16 cellular contexts compared by ENCODE assay signal in the genomic region with DNA sequence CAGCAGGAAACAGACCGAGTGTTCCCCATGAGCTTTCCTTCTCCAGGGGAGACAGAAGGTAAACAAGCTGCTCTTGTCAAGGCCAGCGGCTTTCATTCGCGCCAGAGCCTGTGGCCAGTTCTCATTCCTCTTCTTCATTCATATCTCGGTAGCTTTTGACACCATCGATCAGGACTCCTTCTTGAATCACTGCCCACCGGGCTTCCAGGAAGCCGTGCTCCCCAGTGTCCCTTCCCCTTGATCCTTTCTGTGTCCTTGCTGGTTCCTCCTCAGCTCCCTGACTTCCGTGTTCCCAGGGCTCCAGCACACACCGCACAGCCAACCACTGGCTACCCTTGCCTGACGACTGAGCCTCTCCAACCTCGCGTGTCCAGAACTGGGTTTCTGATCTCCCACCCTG. TPM values are rescaled to one million over a fixed set of nuclear protein-coding genes. Genes with fewer than 3 reads are reported as not detected.
DNase-seq lines count a peak whose midpoint lies in the region; ATAC-seq and TF ChIP-seq lines count a peak whose summit lies in the region.
"Had no signal": no experiment of that assay in that cellular context is flagged by ENCODE, and none has a peak within 500 bp of the region (broad histone marks: within the 10 kb centered on the region; RNA-seq: fewer than 3 reads in every experiment).

No MANE protein-coding gene starts in this region.

- no peak overlapping the region for H3K56ac ChIP-seq in IMR-90 (ENCODE audit: extremely low read depth, insufficient read depth, low read length)

- POLR2A ChIA-PET in IMR-90 (lab: Charles Lee; ENCODE audit: unreplicated experiment): no interaction called here

- dilution Hi-C loops in IMR-90 (cut with HindIII; ENCODE audit: low sequenced_read_pairs, unreplicated experiment): no loop called here

- H3F3A ChIP-seq in neural progenitor cell (ENCODE audit: low read depth): peaks cover 7% of the 10 kb centered on the region

- WGBS in IMR-90 (ENCODE audit: extremely low coverage in 2 of 2, insufficient read length in 1 of 2), 2 experiments: 88% methylated on average over 6 of the region's 13 CpGs; no CpG with 5 or more reads in 1 of the 2 experiments
- 74 to 87% methylated on average over 13 of the region's 13 CpGs for WGBS in sigmoid colon, 2 donors

- no peaks in the 10 kb centered on the region for H3K9me3 ChIP-seq in IMR-90 (ENCODE audit: control insufficient read depth, insufficient read depth, low read length)
- no peaks in the 10 kb centered on the region for H3K9me3 ChIP-seq in neural progenitor cell (ENCODE audit: low read depth)
- H3K9me3 ChIP-seq in sigmoid colon: no peaks in the 10 kb centered on the region

- no peak overlapping the region for H2BK20ac ChIP-seq in IMR-90 (ENCODE audit: low read depth, low read length)

- H3K18ac ChIP-seq in IMR-90 (ENCODE audit: low read depth, low read length): no peak overlapping the region

- H3K79me2 ChIP-seq in neural progenitor cell (ENCODE audit: low read depth): no peaks in the 10 kb centered on the region

- in situ Hi-C loops in IMR-90 (cut with MboI; ENCODE audit: low sequenced_read_pairs): no loop called here

- H2AK9ac ChIP-seq in IMR-90 (replicated peaks; ENCODE audit: low read depth, low read length, poor library complexity): peak overlapping the region; percentile 81

- no peak overlapping the region for H4K5ac ChIP-seq in IMR-90 (ENCODE audit: low read depth, low read length)

- CTCF ChIA-PET in IMR-90 (lab: Yijun Ruan, JAX): no interaction called here

- H3K9me3 Mint-ChIP-seq in CD14-positive monocyte (peaks cover 0 to 4% (median 0%) of the 10 kb centered on the region in 7 donors), chondrocyte (ENCODE audit: low read depth) (no peaks in the 10 kb centered on the region), neural progenitor cell (no peaks in the 10 kb centered on the region)
- H3K9me3 Mint-ChIP-seq: activated naive CD4-positive, alpha-beta T cell treated with anti-CD3 and anti-CD28 coated beads, Interleukin-2, amount 10 ng/mL, durations not matched to agents 7 days and 5 days; natural killer cell had no signal

- no peak for TF ChIP-seq RAD21 in IMR-90 (IDR thresholded peaks at IDR 0.05; ENCODE audit: low read length)

- no peak overlapping the region for H4K91ac ChIP-seq in IMR-90 (ENCODE audit: insufficient read depth, low read depth, low read length)

- H3K4ac ChIP-seq in IMR-90 (ENCODE audit: low read depth, low read length): no peak overlapping the region; the same call in 1 of the 2 replicates

- intact Hi-C loops in CD14-positive monocyte (cut with micrococcal nuclease) (no loop called here), IMR-90 (cut with micrococcal nuclease) (no loop called here), sigmoid colon (cut with DNase I) (no loop called here)

- H4K8ac ChIP-seq in IMR-90 (ENCODE audit: low read depth in 2 of 2, low read length in 2 of 2): no peak overlapping the region

- ATAC-seq in IMR-90 (ENCODE audit: low read depth): no peak
- ATAC-seq in GM18873 (IDR thresholded peaks at IDR 0.05; ENCODE audit: low FRiP score, unreplicated experiment): no peak
- ATAC-seq: natural killer cell had no signal

- H3K4me1 ChIP-seq in IMR-90 (ENCODE audit: control insufficient read depth, insufficient read depth, low read length) (peaks cover 3% of the 10 kb centered on the region; the same call in 1 of the 2 replicates), neural progenitor cell (peaks cover 6% of the 10 kb centered on the region), sigmoid colon (no peaks in the 10 kb centered on the region)

- no peak overlapping the region for H3K4me3 ChIP-seq in IMR-90 (ENCODE audit: insufficient read depth, low read depth, low read length)
- no peak overlapping the region for H3K4me3 ChIP-seq in neural progenitor cell
- H3K4me3 ChIP-seq in sigmoid colon: no peak overlapping the region

- H3K36me3 Mint-ChIP-seq in CD14-positive monocyte: peaks cover 47 to 69% of the 10 kb centered on the region in 2 donors
- no peaks in the 10 kb centered on the region for H3K36me3 Mint-ChIP-seq in chondrocyte (ENCODE audit: low read depth)
- no peaks in the 10 kb centered on the region for H3K36me3 Mint-ChIP-seq in neural progenitor cell
- H3K36me3 Mint-ChIP-seq: activated naive CD4-positive, alpha-beta T cell treated with anti-CD3 and anti-CD28 coated beads, Interleukin-2, amount 10 ng/mL, durations not matched to agents 7 days and 5 days; natural killer cell had no signal

- no peak for TF ChIP-seq POLR2A in IMR-90 (IDR thresholded peaks at IDR 0.05; ENCODE audit: low read depth, low read length)
- TF ChIP-seq POLR2A in sigmoid colon (IDR thresholded peaks at IDR 0.05): no peak

- TF ChIP-seq CTCF in CD14-positive monocyte (IDR thresholded peaks at IDR 0.05) (no peak), IMR-90 (conservative IDR thresholded peaks at IDR 0.05; ENCODE audit: low read depth, low read length) (no peak), chondrocyte (IDR thresholded peaks at IDR 0.05) (no peak), neural progenitor cell (IDR thresholded peaks at IDR 0.05) (no peak), sigmoid colon (IDR thresholded peaks at IDR 0.05) (no peak)

- peaks cover 0 to 2% (median 0%) of the 10 kb centered on the region in 3 donors for H3K27me3 Mint-ChIP-seq in CD14-positive monocyte (ENCODE audit: low read depth in 3 of 3)
- no peaks in the 10 kb centered on the region for H3K27me3 Mint-ChIP-seq in chondrocyte (ENCODE audit: low read depth)
- peaks cover 7% of the 10 kb centered on the region for H3K27me3 Mint-ChIP-seq in neural progenitor cell (ENCODE audit: insufficient read depth, low read depth)
- H3K27me3 Mint-ChIP-seq: activated naive CD4-positive, alpha-beta T cell treated with anti-CD3 and anti-CD28 coated beads, Interleukin-2, amount 10 ng/mL, durations not matched to agents 7 days and 5 days had no signal

- H2BK5ac ChIP-seq in IMR-90 (ENCODE audit: low read depth, low read length, poor library complexity, severe bottlenecking): no peak overlapping the region

- H2AK5ac ChIP-seq in IMR-90 (ENCODE audit: low read depth, low read length): peak overlapping the region; percentile 43; the same call in 1 of the 2 replicates

- H2BK15ac ChIP-seq in IMR-90 (ENCODE audit: low read depth, low read length): no peak overlapping the region; the same call in 2 of the 3 replicates

- H3K4me3 Mint-ChIP-seq in CD14-positive monocyte (no peak overlapping the region), chondrocyte (ENCODE audit: unreplicated experiment) (no peak overlapping the region), neural progenitor cell (peak overlapping the region; percentile 33)
- H3K4me3 Mint-ChIP-seq: activated naive CD4-positive, alpha-beta T cell treated with anti-CD3 and anti-CD28 coated beads, Interleukin-2, amount 10 ng/mL, durations not matched to agents 7 days and 5 days; natural killer cell had no signal

- peaks cover 9% of the 10 kb centered on the region for H3K9me1 ChIP-seq in IMR-90 (ENCODE audit: insufficient read depth, low read length)

- no peak overlapping the region for H3K27ac ChIP-seq in IMR-90 (ENCODE audit: insufficient read depth, low read length)
- H3K27ac ChIP-seq in neural progenitor cell: no peak overlapping the region
- H3K27ac ChIP-seq in sigmoid colon: no peak overlapping the region

- H3K9ac ChIP-seq in IMR-90 (ENCODE audit: low read depth, low read length) (no peak overlapping the region), neural progenitor cell (no peak overlapping the region)

- H3K27me3 ChIP-seq in IMR-90 (ENCODE audit: control insufficient read depth, insufficient read depth, low read length): no peaks in the 10 kb centered on the region
- no peaks in the 10 kb centered on the region for H3K27me3 ChIP-seq in neural progenitor cell
- no peaks in the 10 kb centered on the region for H3K27me3 ChIP-seq in sigmoid colon

- no peak overlapping the region for H3K23ac ChIP-seq in IMR-90 (ENCODE audit: low read depth, low read length)

- no peak for TF ChIP-seq EP300 in sigmoid colon (IDR thresholded peaks at IDR 0.05)

- H3K4me2 ChIP-seq in IMR-90 (ENCODE audit: low read depth, low read length) (no peak overlapping the region), neural progenitor cell (no peak overlapping the region)

- H3K36me3 ChIP-seq in IMR-90 (ENCODE audit: control insufficient read depth, insufficient read depth, low read length): no peaks in the 10 kb centered on the region
- H3K36me3 ChIP-seq in neural progenitor cell: no peaks in the 10 kb centered on the region
- no peaks in the 10 kb centered on the region for H3K36me3 ChIP-seq in sigmoid colon

- H2AFZ ChIP-seq in IMR-90 (replicated peaks; ENCODE audit: low read length, poor library complexity) (no peak overlapping the region), neural progenitor cell (replicated peaks) (no peak overlapping the region)

- DNase-seq in CD14-positive monocyte (ENCODE audit: low spot score) (no peak), IMR-90 (no peak), chondrocyte (ENCODE audit: low spot score) (peak; percentile 43), neural progenitor cell (ENCODE audit: low spot score) (no peak), AG08396 (ENCODE audit: low spot score) (no peak), sigmoid colon (no peak), NCI-H128 (lab: John Stamatoyannopoulos, UW; ENCODE audit: unreplicated experiment) (no peak)
- DNase-seq: activated CD4-positive, alpha-beta T cell treated with anti-CD3 and anti-CD28 coated beads, Interleukin-2, amount 50 U/mL, for 48 hours; activated naive CD4-positive, alpha-beta T cell treated with anti-CD3 and anti-CD28 coated beads, Interleukin-2, amount 10 ng/mL, durations not matched to agents 7 days and 5 days; KBM-7; mammary epithelial cell; natural killer cell; NCI-H69; OCI-M1; T-helper 2 cell had no signal

- BruUV-seq in IMR-90 (replicated peaks; lab: Mats Ljungman, UMichigan): no TSS peak

- H2BK120ac ChIP-seq in IMR-90 (ENCODE audit: low read depth, low read length): no peak overlapping the region

- H3K79me1 ChIP-seq in IMR-90 (ENCODE audit: low read depth in 1 of 2, low read length in 2 of 2): no peaks in the 10 kb centered on the region

- H3K27ac Mint-ChIP-seq in CD14-positive monocyte (peak overlapping the region in 4 of 7 donors; percentile 37 to 83 (median 70)), chondrocyte (ENCODE audit: unreplicated experiment) (peak overlapping the region; percentile 80), neural progenitor cell (peak overlapping the region; percentile 89)
- H3K27ac Mint-ChIP-seq: activated naive CD4-positive, alpha-beta T cell treated with anti-CD3 and anti-CD28 coated beads, Interleukin-2, amount 10 ng/mL, durations not matched to agents 7 days and 5 days; natural killer cell had no signal

- 0 out of 2 replicates have a peak overlapping the region, but pooled peaks have one; percentile 2 for H3K14ac ChIP-seq in IMR-90 (replicated peaks; ENCODE audit: low read depth, low read length)

- H3K4me1 Mint-ChIP-seq in CD14-positive monocyte: peaks cover 12% of the 10 kb centered on the region
- peaks cover 17% of the 10 kb centered on the region for H3K4me1 Mint-ChIP-seq in chondrocyte (ENCODE audit: low read depth)
- peaks cover 16% of the 10 kb centered on the region for H3K4me1 Mint-ChIP-seq in neural progenitor cell

- H4K20me1 ChIP-seq in IMR-90 (ENCODE audit: insufficient read depth, low read length) (no peaks in the 10 kb centered on the region), neural progenitor cell (ENCODE audit: low read depth) (no peaks in the 10 kb centered on the region)

RNA-seq across cellular contexts. Expression of a gene that starts 14.1 kb away (rescaled TPM):
- polyA plus RNA-seq in CD14-positive monocyte: 100 to 1,000 TPM; 169 to 188 TPM
- 18.1 and 18.9 TPM in 2 replicates for total RNA-seq in IMR-90 (2012; rRNA removed)
- polyA plus RNA-seq in IMR-90 (2012; rRNA removed): 25.2 and 27.0 TPM in 2 replicates
- polyA plus RNA-seq in IMR-90 (2012; cell fraction: cytosol; rRNA removed): 11.2 and 30.6 TPM in 2 replicates
- 14.2 and 15.3 TPM in 2 replicates for polyA plus RNA-seq in IMR-90 (2012; cell fraction: nucleus; rRNA removed; ENCODE audit: low replicate concordance)
- total RNA-seq in chondrocyte: 25.8 to 29.3 TPM (median 28.0 TPM) in 3 replicates
- total RNA-seq in neural progenitor cell (ENCODE audit: low replicate concordance): 11.2 and 19.3 TPM in 2 replicates
- total RNA-seq in sigmoid colon: 10 to 100 TPM; 34.3 to 71.7 (median 43.0) TPM
- polyA plus RNA-seq in sigmoid colon: 10 to 100 TPM in 2 of 3 donors, 1 to 10 TPM in 1; 6.9 to 12.5 (median 11.4) TPM
